Comparison of ENCODE assay signal across 1 cellular context in the genomic region with DNA sequence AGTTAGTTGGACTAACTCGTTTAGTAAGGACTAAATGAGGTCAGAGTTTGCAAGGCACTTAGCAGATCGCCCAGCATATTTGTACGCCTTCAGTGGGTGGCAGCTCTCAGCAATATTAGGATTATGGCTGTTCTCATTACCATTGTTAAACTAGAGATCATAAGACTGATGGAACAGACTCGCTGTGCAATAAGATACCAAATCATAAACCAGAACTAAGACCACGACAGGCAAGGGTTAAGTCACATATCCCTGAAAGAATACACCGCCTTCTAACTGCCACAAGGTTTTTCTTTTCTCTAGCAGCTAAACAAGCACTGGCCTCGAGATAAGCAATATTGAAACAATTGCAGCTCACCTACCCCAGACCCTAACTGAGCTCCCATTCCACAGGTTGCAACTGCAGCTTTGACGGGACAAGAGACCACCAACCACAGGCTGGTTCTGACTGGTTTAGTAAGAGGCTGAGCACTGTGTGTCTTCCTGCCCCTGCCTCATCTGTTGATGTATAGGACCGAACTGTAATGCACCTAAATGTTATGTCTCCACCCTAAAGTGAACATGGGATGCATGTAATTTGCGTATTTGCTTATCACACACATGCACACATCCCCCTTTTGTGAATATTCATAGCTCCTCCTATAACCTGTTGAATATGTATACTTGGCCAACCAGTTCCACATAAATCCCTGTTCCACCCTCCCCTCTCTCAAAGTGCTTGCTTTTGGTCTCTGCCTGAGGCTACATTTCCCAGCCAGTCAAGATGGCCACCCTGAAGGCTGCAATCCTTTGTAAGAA.
TF ChIP-seq lines count a peak whose summit lies in the region.

No MANE protein-coding gene starts in this region.

TF ChIP-seq in GM12878, 131 proteins besides CTCF, POLR2A, EP300 and RAD21 (continued from another document):
- TF ChIP-seq, protein P1, sequence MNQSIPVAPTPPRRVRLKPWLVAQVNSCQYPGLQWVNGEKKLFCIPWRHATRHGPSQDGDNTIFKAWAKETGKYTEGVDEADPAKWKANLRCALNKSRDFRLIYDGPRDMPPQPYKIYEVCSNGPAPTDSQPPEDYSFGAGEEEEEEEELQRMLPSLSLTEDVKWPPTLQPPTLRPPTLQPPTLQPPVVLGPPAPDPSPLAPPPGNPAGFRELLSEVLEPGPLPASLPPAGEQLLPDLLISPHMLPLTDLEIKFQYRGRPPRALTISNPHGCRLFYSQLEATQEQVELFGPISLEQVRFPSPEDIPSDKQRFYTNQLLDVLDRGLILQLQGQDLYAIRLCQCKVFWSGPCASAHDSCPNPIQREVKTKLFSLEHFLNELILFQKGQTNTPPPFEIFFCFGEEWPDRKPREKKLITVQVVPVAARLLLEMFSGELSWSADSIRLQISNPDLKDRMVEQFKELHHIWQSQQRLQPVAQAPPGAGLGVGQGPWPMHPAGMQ (IDR thresholded peaks at IDR 0.05; ENCODE audit: borderline replicate concordance): no peak
- TF ChIP-seq GABPA (IDR thresholded peaks at IDR 0.05; ENCODE audit: low read depth): no peak
- TF ChIP-seq RFX5 (IDR thresholded peaks at IDR 0.05; ENCODE audit: low read depth, low read length): no peak
- TF ChIP-seq MEF2A (IDR thresholded peaks at IDR 0.05; ENCODE audit: insufficient read depth, low read depth, low read length): no peak
- TF ChIP-seq YBX1 (IDR thresholded peaks at IDR 0.05): no peak
- no peak for TF ChIP-seq HDAC6 (IDR thresholded peaks at IDR 0.05; ENCODE audit: unreplicated experiment)
- TF ChIP-seq, protein P2, sequence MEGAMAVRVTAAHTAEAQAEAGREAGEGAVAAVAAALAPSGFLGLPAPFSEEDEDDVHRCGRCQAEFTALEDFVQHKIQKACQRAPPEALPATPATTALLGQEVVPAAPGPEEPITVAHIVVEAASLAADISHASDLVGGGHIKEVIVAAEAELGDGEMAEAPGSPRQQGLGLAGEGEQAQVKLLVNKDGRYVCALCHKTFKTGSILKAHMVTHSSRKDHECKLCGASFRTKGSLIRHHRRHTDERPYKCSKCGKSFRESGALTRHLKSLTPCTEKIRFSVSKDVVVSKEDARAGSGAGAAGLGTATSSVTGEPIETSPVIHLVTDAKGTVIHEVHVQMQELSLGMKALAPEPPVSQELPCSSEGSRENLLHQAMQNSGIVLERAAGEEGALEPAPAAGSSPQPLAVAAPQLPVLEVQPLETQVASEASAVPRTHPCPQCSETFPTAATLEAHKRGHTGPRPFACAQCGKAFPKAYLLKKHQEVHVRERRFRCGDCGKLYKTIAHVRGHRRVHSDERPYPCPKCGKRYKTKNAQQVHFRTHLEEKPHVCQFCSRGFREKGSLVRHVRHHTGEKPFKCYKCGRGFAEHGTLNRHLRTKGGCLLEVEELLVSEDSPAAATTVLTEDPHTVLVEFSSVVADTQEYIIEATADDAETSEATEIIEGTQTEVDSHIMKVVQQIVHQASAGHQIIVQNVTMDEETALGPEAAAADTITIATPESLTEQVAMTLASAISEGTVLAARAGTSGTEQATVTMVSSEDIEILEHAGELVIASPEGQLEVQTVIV (IDR thresholded peaks at IDR 0.05; ENCODE audit: borderline replicate concordance, partially characterized antibody): no peak
- TF ChIP-seq EZH2 (IDR thresholded peaks at IDR 0.05; ENCODE audit: borderline replicate concordance, control insufficient read depth, low read depth, low read length): no peak
- TF ChIP-seq NBN (IDR thresholded peaks at IDR 0.05): no peak
TF ChIP-seq in GM12878: peak in this region for 0.
